In genomic region chr3:75670445-75670882, GRCh38 we compare ENCODE assay signal across 9 cellular contexts. TPM values are rescaled to one million over a fixed set of nuclear protein-coding genes. Genes with fewer than 3 reads are reported as not detected.
DNase-seq lines count a peak whose midpoint lies in the region; ATAC-seq and TF ChIP-seq lines count a peak whose summit lies in the region.
"Not testable (repeated sequence)": the region's sequence is repeated elsewhere in the genome, so short reads cannot be mapped to it uniquely, and the experiment has no call there.
"Had no signal": no experiment of that assay in that cellular context is flagged by ENCODE, and none has a peak within 500 bp of the region (broad histone marks: within the 10 kb centered on the region; RNA-seq: fewer than 3 reads in every experiment).

No MANE protein-coding gene starts in this region.

- DNase-seq in Ammon's horn (ENCODE audit: low spot score) (peak; percentile 71), HCEC 1CT (peak; percentile 33), fibroblast of lung (ENCODE audit: low read depth in 2 of 2) (peak; percentile 75 to 85), neural crest cell (ENCODE audit: low read depth, low spot score) (peak; percentile 15)
- not testable (repeated sequence) for DNase-seq in T-helper 2 cell treated with Interferon-gamma antibody and Interleukin-4, amounts not matched to agents 5 μg/mL and 100 μg/mL, for 36 hours (ENCODE audit: low spot score); brain microvascular endothelial cell; stimulated activated naive B cell treated with anti-CD40 and anti-IgM and Interleukin-4, amounts not matched to agents 10 μg/mL and 1 μg/mL and 100 μg/mL, for 72 hours

- H3K27me3 Mint-ChIP-seq in T-helper 2 cell treated with Interferon-gamma antibody and Interleukin-4, amounts not matched to agents 5 μg/mL and 100 μg/mL, for 36 hours (ENCODE audit: low read depth) = peaks cover 43% of the 10 kb centered on the region
- H3K27me3 Mint-ChIP-seq in neural crest cell (ENCODE audit: low read depth) = peaks cover 92% of the 10 kb centered on the region
- peaks cover 33 to 60% of the 10 kb centered on the region in 2 donors for H3K27me3 Mint-ChIP-seq in stimulated activated naive B cell treated with anti-CD40 and anti-IgM and Interleukin-4, amounts not matched to agents 10 μg/mL and 1 μg/mL and 100 μg/mL, for 72 hours

- not testable (repeated sequence) for H4K20me1 ChIP-seq in fibroblast of lung (ENCODE audit: control insufficient read depth, extremely low read depth, insufficient read depth, low read length)

- H2AFZ ChIP-seq in fibroblast of lung (ENCODE audit: low read length) = not testable (repeated sequence)

- H3K4me3 ChIP-seq in brain microvascular endothelial cell (ENCODE audit: low read depth, low read length) (peak overlapping the region; percentile 56), fibroblast of lung (replicated peaks in 1 of 4; ENCODE audit: control extremely low read depth in 1 of 4, insufficient read depth in 1 of 4, low read depth in 3 of 4, low read length in 4 of 4) (peak overlapping the region in 2 of 4 experiments; percentile 56 to 59), iPS-20b (ENCODE audit: low read length) (peak overlapping the region; percentile 81)

- H3K9me3 Mint-ChIP-seq in T-helper 2 cell treated with Interferon-gamma antibody and Interleukin-4, amounts not matched to agents 5 μg/mL and 100 μg/mL, for 36 hours = peaks cover 37% of the 10 kb centered on the region
- H3K9me3 Mint-ChIP-seq in neural crest cell = not testable (repeated sequence)
- H3K9me3 Mint-ChIP-seq in stimulated activated naive B cell treated with anti-CD40 and anti-IgM and Interleukin-4, amounts not matched to agents 10 μg/mL and 1 μg/mL and 100 μg/mL, for 72 hours = peaks cover 28% of the 10 kb centered on the region in 2 donors

- H3K27ac ChIP-seq in brain microvascular endothelial cell = peak overlapping the region; percentile 91
- H3K27ac ChIP-seq in fibroblast of lung (ENCODE audit: insufficient read depth, low read length) = peak overlapping the region; percentile 28
- H3K27ac ChIP-seq in iPS-20b (ENCODE audit: low read length) = not testable (repeated sequence)

- H3K4me1 ChIP-seq in fibroblast of lung (ENCODE audit: control insufficient read depth, extremely low read depth, insufficient read depth, low read length); iPS-20b (ENCODE audit: insufficient read depth, low read length): not testable (repeated sequence)

- H3K27ac Mint-ChIP-seq in T-helper 2 cell treated with Interferon-gamma antibody and Interleukin-4, amounts not matched to agents 5 μg/mL and 100 μg/mL, for 36 hours; neural crest cell (ENCODE audit: unreplicated experiment): not testable (repeated sequence)
- peak overlapping the region; percentile 33 for H3K27ac Mint-ChIP-seq in stimulated activated naive B cell treated with anti-CD40 and anti-IgM and Interleukin-4, amounts not matched to agents 10 μg/mL and 1 μg/mL and 100 μg/mL, for 72 hours

- H3K9me3 ChIP-seq in fibroblast of lung (ENCODE audit: control insufficient read depth, insufficient read depth, low read depth, low read length) = not testable (repeated sequence)
- peaks cover 24% of the 10 kb centered on the region for H3K9me3 ChIP-seq in iPS-20b (ENCODE audit: insufficient read depth, low read depth, low read length)

- in situ Hi-C loops in brain microvascular endothelial cell (cut with HindIII; ENCODE audit: low pct_ligation_motif_present, low sequenced_read_pairs) = not testable (repeated sequence)

- not testable (repeated sequence) for H3K36me3 Mint-ChIP-seq in T-helper 2 cell treated with Interferon-gamma antibody and Interleukin-4, amounts not matched to agents 5 μg/mL and 100 μg/mL, for 36 hours (ENCODE audit: low read depth)
- H3K36me3 Mint-ChIP-seq in neural crest cell (ENCODE audit: low read depth) = peaks cover 21% of the 10 kb centered on the region
- H3K36me3 Mint-ChIP-seq in stimulated activated naive B cell treated with anti-CD40 and anti-IgM and Interleukin-4, amounts not matched to agents 10 μg/mL and 1 μg/mL and 100 μg/mL, for 72 hours = peaks cover 13 to 24% of the 10 kb centered on the region in 2 donors

- H3K4me3 Mint-ChIP-seq in T-helper 2 cell treated with Interferon-gamma antibody and Interleukin-4, amounts not matched to agents 5 μg/mL and 100 μg/mL, for 36 hours = peak overlapping the region; percentile 30
- H3K4me3 Mint-ChIP-seq in neural crest cell = peak overlapping the region; percentile 90
- H3K4me3 Mint-ChIP-seq in stimulated activated naive B cell treated with anti-CD40 and anti-IgM and Interleukin-4, amounts not matched to agents 10 μg/mL and 1 μg/mL and 100 μg/mL, for 72 hours = peak overlapping the region; percentile 49 to 57

- not testable (repeated sequence) for H3K79me2 ChIP-seq in fibroblast of lung (ENCODE audit: control insufficient read depth, insufficient read depth, low read length)

- H3K4me1 Mint-ChIP-seq in T-helper 2 cell treated with Interferon-gamma antibody and Interleukin-4, amounts not matched to agents 5 μg/mL and 100 μg/mL, for 36 hours (ENCODE audit: low read depth) = not testable (repeated sequence)
- peaks cover 28% of the 10 kb centered on the region for H3K4me1 Mint-ChIP-seq in neural crest cell
- H3K4me1 Mint-ChIP-seq in stimulated activated naive B cell treated with anti-CD40 and anti-IgM and Interleukin-4, amounts not matched to agents 10 μg/mL and 1 μg/mL and 100 μg/mL, for 72 hours = peaks cover 8 to 14% of the 10 kb centered on the region in 2 donors

- H3K9ac ChIP-seq in fibroblast of lung (ENCODE audit: insufficient read depth, low read length) = peak overlapping the region; percentile 55
- H3K9ac ChIP-seq in iPS-20b (ENCODE audit: low read depth, low read length) = not testable (repeated sequence)

- H3K27me3 ChIP-seq in brain microvascular endothelial cell (replicated peaks); fibroblast of lung (ENCODE audit: control insufficient read depth, insufficient read depth, low read length): not testable (repeated sequence)
- H3K27me3 ChIP-seq in iPS-20b (ENCODE audit: insufficient read depth, low read length) = peaks cover 78% of the 10 kb centered on the region

- ATAC-seq in stimulated activated naive B cell treated with anti-CD40 and anti-IgM and Interleukin-4, amounts not matched to agents 10 μg/mL and 1 μg/mL and 100 μg/mL, for 72 hours (replicated peaks) = peak; percentile 45 to 56

- not testable (repeated sequence) for H3K36me3 ChIP-seq in brain microvascular endothelial cell (replicated peaks); fibroblast of lung (ENCODE audit: control insufficient read depth, insufficient read depth, low read length); iPS-20b (ENCODE audit: insufficient read depth, low read depth, low read length)

- not testable (repeated sequence) for TF ChIP-seq CTCF in brain microvascular endothelial cell (IDR thresholded peaks at IDR 0.05; ENCODE audit: low read depth, low read length, missing control alignments); fibroblast of lung (conservative IDR thresholded peaks at IDR 0.05 in 1 of 2, IDR thresholded peaks at IDR 0.05 in 1 of 2; ENCODE audit: low read depth in 1 of 2, low read length in 2 of 2); neural crest cell (conservative IDR thresholded peaks at IDR 0.05)

- H3K4me2 ChIP-seq in fibroblast of lung (ENCODE audit: extremely low read depth, insufficient read depth, low read length) = not testable (repeated sequence)

RNA-seq across cellular contexts. Expression of gene FRG2C, which starts 6.3 kb away (rescaled TPM):
- total RNA-seq in fibroblast of lung (not detected in 2 replicates), neural crest cell (not detected in 2 replicates)
- polyA plus RNA-seq in fibroblast of lung = not detected in 2 replicates
- polyA plus RNA-seq in fibroblast of lung (2012) = not detected in 2 replicates
- polyA minus RNA-seq in fibroblast of lung (ENCODE audit: low replicate concordance) = not detected in 2 replicates
- total RNA-seq: ureter had no signal

Comparison
In these comparisons a context has a peak if more than half of its experiments do, and no peak if none do; other contexts are left out.
1. H3K4me3 Mint-ChIP-seq: peak in every context shown above with its lines; median percentile 90 in neural crest cell; 53 in stimulated activated naive B cell treated with anti-CD40 and anti-IgM and Interleukin-4, amounts not matched to agents 10 μg/mL and 1 μg/mL and 100 μg/mL, for 72 hours; 30 in T-helper 2 cell treated with Interferon-gamma antibody and Interleukin-4, amounts not matched to agents 5 μg/mL and 100 μg/mL, for 36 hours.